20 cellular contexts compared by ENCODE assay signal in the genomic region with DNA sequence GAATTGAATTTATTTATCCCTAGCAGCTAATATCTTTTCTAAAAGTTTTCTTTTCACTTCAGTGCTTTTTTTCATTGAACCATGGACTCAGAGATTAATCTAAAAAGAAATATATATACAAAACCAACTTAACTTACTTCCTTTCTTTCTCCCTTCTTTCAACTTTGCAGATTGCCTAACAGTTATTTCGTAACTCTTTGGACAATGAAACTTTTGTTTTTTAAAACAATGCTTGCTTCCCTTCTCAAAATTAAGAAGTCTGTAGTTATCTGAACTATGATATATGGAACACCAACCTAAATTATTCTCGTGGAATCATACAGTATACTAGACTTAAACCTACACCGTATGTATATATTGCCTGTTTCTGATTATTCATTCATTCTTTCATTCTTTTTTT.
A peak's percentile ranks its signal among the peaks of the same experiment; 100 is the strongest.
DNase-seq lines count a peak whose midpoint lies in the region; ATAC-seq and TF ChIP-seq lines count a peak whose summit lies in the region.
"Had no signal": no experiment of that assay in that cellular context is flagged by ENCODE, and none has a peak within 500 bp of the region (broad histone marks: within the 10 kb centered on the region; RNA-seq: fewer than 3 reads in every experiment).

No MANE protein-coding gene starts in this region.

- H3K4me3 ChIP-seq in A673 (ENCODE audit: low read depth, low read length, poor library complexity, severe bottlenecking) (no peak overlapping the region), IMR-90 (ENCODE audit: insufficient read depth, low read depth, low read length) (no peak overlapping the region)
- H3K4me3 ChIP-seq: gastrocnemius medialis, SJSA1 had no signal

- ATAC-seq in IMR-90 (ENCODE audit: low read depth) (no peak), HG03457 (IDR thresholded peaks at IDR 0.05; ENCODE audit: unreplicated experiment) (no peak)
- ATAC-seq: gastrocnemius medialis, left lobe of liver had no signal

- dilution Hi-C loops in IMR-90 (cut with HindIII; ENCODE audit: low sequenced_read_pairs, unreplicated experiment): no loop called here

- no peak overlapping the region for H4K8ac ChIP-seq in IMR-90 (ENCODE audit: low read depth in 2 of 2, low read length in 2 of 2)

- H2BK20ac ChIP-seq in IMR-90 (ENCODE audit: low read depth, low read length): no peak overlapping the region

- H3K9ac ChIP-seq in IMR-90 (ENCODE audit: low read depth, low read length): no peak overlapping the region

- H3K56ac ChIP-seq in IMR-90 (ENCODE audit: extremely low read depth, insufficient read depth, low read length): no peak overlapping the region

- H2BK15ac ChIP-seq in IMR-90 (ENCODE audit: low read depth, low read length): no peak overlapping the region

- no peaks in the 10 kb centered on the region for H4K20me1 ChIP-seq in IMR-90 (ENCODE audit: insufficient read depth, low read length)

- no peak for TF ChIP-seq POLR2A in IMR-90 (IDR thresholded peaks at IDR 0.05; ENCODE audit: low read depth, low read length)

- H3K27me3 ChIP-seq in A673 (replicated peaks; ENCODE audit: insufficient read depth, low read depth, low read length, poor library complexity) (no peaks in the 10 kb centered on the region), IMR-90 (ENCODE audit: control insufficient read depth, insufficient read depth, low read length) (no peaks in the 10 kb centered on the region)
- H3K27me3 ChIP-seq: gastrocnemius medialis, SJSA1 had no signal

- no peak overlapping the region for H3K27ac ChIP-seq in A673 (ENCODE audit: low read depth, low read length, poor library complexity, severe bottlenecking)
- H3K27ac ChIP-seq in IMR-90 (ENCODE audit: insufficient read depth, low read length): no peak overlapping the region
- H3K27ac ChIP-seq: gastrocnemius medialis, SJSA1 had no signal

- H3K9me3 ChIP-seq in A673 (ENCODE audit: low read depth, low read length, poor library complexity, severe bottlenecking) (no peaks in the 10 kb centered on the region), IMR-90 (ENCODE audit: control insufficient read depth, insufficient read depth, low read length) (no peaks in the 10 kb centered on the region)
- H3K9me3 ChIP-seq: gastrocnemius medialis, SJSA1 had no signal

- intact Hi-C loops in A673 (cut with micrococcal nuclease; ENCODE audit: unreplicated experiment) (no loop called here), IMR-90 (cut with micrococcal nuclease) (no loop called here)

- TF ChIP-seq CTCF in A673 (conservative IDR thresholded peaks at IDR 0.05; ENCODE audit: low read depth, low read length): no peak
- no peak for TF ChIP-seq CTCF in IMR-90 (conservative IDR thresholded peaks at IDR 0.05; ENCODE audit: low read depth, low read length)

- no peaks in the 10 kb centered on the region for H3K4me1 ChIP-seq in A673 (ENCODE audit: insufficient read depth, low read length, poor library complexity, severe bottlenecking)
- H3K4me1 ChIP-seq in IMR-90 (ENCODE audit: control insufficient read depth, insufficient read depth, low read length): peaks cover 1% of the 10 kb centered on the region
- H3K4me1 ChIP-seq: SJSA1 had no signal

- no peak overlapping the region for H2BK5ac ChIP-seq in IMR-90 (ENCODE audit: low read depth, low read length, poor library complexity, severe bottlenecking)

- no peak overlapping the region for H2AFZ ChIP-seq in IMR-90 (replicated peaks; ENCODE audit: low read length, poor library complexity)

- in situ Hi-C loops in IMR-90 (cut with MboI; ENCODE audit: low sequenced_read_pairs) (no loop called here), SK-MEL-5 (cut with HindIII; ENCODE audit: low pct_unique_long_range_greater_than_20kb, low sequenced_read_pairs) (no loop called here)

- BruUV-seq in A673 (replicated peaks; lab: Mats Ljungman, UMichigan): no TSS peak
- no TSS peak for BruUV-seq in IMR-90 (replicated peaks; lab: Mats Ljungman, UMichigan)

- H3K9me1 ChIP-seq in IMR-90 (ENCODE audit: insufficient read depth, low read length): peaks cover 3% of the 10 kb centered on the region; the same call in 1 of the 2 replicates

- H2AK9ac ChIP-seq in IMR-90 (replicated peaks; ENCODE audit: low read depth, low read length, poor library complexity): no peak overlapping the region

- no peak overlapping the region for H4K5ac ChIP-seq in IMR-90 (ENCODE audit: low read depth, low read length)

- H3K14ac ChIP-seq in IMR-90 (replicated peaks; ENCODE audit: low read depth, low read length): no peak overlapping the region

- H2BK120ac ChIP-seq in IMR-90 (ENCODE audit: low read depth, low read length): no peak overlapping the region

- POLR2A ChIA-PET in A673 (lab: Charles Lee; ENCODE audit: low non-redundant PET) (no interaction called here), IMR-90 (lab: Charles Lee; ENCODE audit: unreplicated experiment) (no interaction called here)

- H3K4me2 ChIP-seq in IMR-90 (ENCODE audit: low read depth, low read length): no peak overlapping the region

- peak; percentile 13 for DNase-seq in A673 (ENCODE audit: low spot score)
- DNase-seq in IMR-90: peak; percentile 25
- peak; percentile 14 for DNase-seq in SK-MEL-5 (ENCODE audit: low read depth, low spot score)
- peak; percentile 29 for DNase-seq in fibroblast of gingiva (ENCODE audit: low read depth)
- no peak for DNase-seq in ureter (ENCODE audit: low spot score)
- no peak for DNase-seq in SHP77 treated with DMSO at 0.1 percent for 48 hours (lab: John Stamatoyannopoulos, UW)
- DNase-seq in GOT3 (lab: John Stamatoyannopoulos, UW): no peak
- DNase-seq: activated CD4-positive, alpha-beta T cell treated with anti-CD3 and anti-CD28 coated beads for 1 hour; amniotic stem cell; CD4-positive, CD25-positive, alpha-beta regulatory T cell; DMS53; effector CD8-positive, alpha-beta T cell; gastrocnemius medialis; NCI-H1105 treated with DMSO at 0.1 percent for 48 hours; NCI-H526; stimulated activated naive CD4-positive, alpha-beta T cell; T-helper 9 cell had no signal

- H3K36me3 ChIP-seq in A673 (ENCODE audit: insufficient read depth, low read length, poor library complexity, severe bottlenecking): peaks cover 45% of the 10 kb centered on the region
- H3K36me3 ChIP-seq in IMR-90 (ENCODE audit: control insufficient read depth, insufficient read depth, low read length): peaks cover 9% of the 10 kb centered on the region

- no peak overlapping the region for H2AK5ac ChIP-seq in IMR-90 (ENCODE audit: low read depth, low read length)

- no peak overlapping the region for H3K4ac ChIP-seq in IMR-90 (ENCODE audit: low read depth, low read length)

- WGBS in IMR-90 (ENCODE audit: extremely low coverage in 2 of 2, insufficient read length in 1 of 2), 2 experiments: no CpG with 5 or more reads among the region's 3 CpGs

- H3K23ac ChIP-seq in IMR-90 (ENCODE audit: low read depth, low read length): no peak overlapping the region

- no peak overlapping the region for H3K18ac ChIP-seq in IMR-90 (ENCODE audit: low read depth, low read length)

- H3K79me1 ChIP-seq in IMR-90 (ENCODE audit: low read depth in 1 of 2, low read length in 2 of 2): peaks cover 0 to 11% of the 10 kb centered on the region in 2 experiments; a peak in 3 of 4 replicates

- CTCF ChIA-PET in A673 (lab: Charles Lee): no interaction called here
- CTCF ChIA-PET in IMR-90 (lab: Yijun Ruan, JAX): interaction anchor here (1.3 kb wide), 1 partner anchor 16 kb away, joined by 5 read pairs; no protein-coding TSS in a partner anchor

- no peak overlapping the region for H4K91ac ChIP-seq in IMR-90 (ENCODE audit: insufficient read depth, low read depth, low read length)

- TF ChIP-seq RAD21 in IMR-90 (IDR thresholded peaks at IDR 0.05; ENCODE audit: low read length): no peak

TF ChIP-seq in IMR-90, 13 proteins besides CTCF, POLR2A, EP300 and RAD21:
- TF ChIP-seq CHD1 (IDR thresholded peaks at IDR 0.05; ENCODE audit: low read depth, low read length): no peak
- peak; percentile 77 for TF ChIP-seq CEBPB (IDR thresholded peaks at IDR 0.05; ENCODE audit: low read depth, low read length)
- TF ChIP-seq, protein P1, sequence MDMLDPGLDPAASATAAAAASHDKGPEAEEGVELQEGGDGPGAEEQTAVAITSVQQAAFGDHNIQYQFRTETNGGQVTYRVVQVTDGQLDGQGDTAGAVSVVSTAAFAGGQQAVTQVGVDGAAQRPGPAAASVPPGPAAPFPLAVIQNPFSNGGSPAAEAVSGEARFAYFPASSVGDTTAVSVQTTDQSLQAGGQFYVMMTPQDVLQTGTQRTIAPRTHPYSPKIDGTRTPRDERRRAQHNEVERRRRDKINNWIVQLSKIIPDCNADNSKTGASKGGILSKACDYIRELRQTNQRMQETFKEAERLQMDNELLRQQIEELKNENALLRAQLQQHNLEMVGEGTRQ (IDR thresholded peaks at IDR 0.05; ENCODE audit: low read depth, low read length): no peak
- TF ChIP-seq SMC3 (IDR thresholded peaks at IDR 0.05; ENCODE audit: low read depth, low read length): no peak
- TF ChIP-seq FOS (IDR thresholded peaks at IDR 0.05; ENCODE audit: low read depth, low read length): no peak

Comparison
In these comparisons a context has a peak if more than half of its experiments do, and no peak if none do; other contexts are left out.
1. DNase-seq: peak in A673 (single experiment), IMR-90 (single experiment), SK-MEL-5 (single experiment) and fibroblast of gingiva (single experiment); none in ureter (single experiment), SHP77 treated with DMSO at 0.1 percent for 48 hours (single experiment) and GOT3 (single experiment).